ENCODE assay signal across 15 cellular contexts in genomic region chr9:93193978-93194377, GRCh38. TPM values are rescaled to one million over a fixed set of nuclear protein-coding genes. Genes with fewer than 3 reads are reported as not detected.
DNase-seq lines count a peak whose midpoint lies in the region; ATAC-seq and TF ChIP-seq lines count a peak whose summit lies in the region.
"Had no signal": no experiment of that assay in that cellular context is flagged by ENCODE, and none has a peak within 500 bp of the region (broad histone marks: within the 10 kb centered on the region; RNA-seq: fewer than 3 reads in every experiment).

No MANE protein-coding gene starts in this region.

- DNase-seq in SK-N-MC (ENCODE audit: low read depth, low spot score) (no peak), stomach (no peak), esophagus squamous epithelium (lab: John Stamatoyannopoulos, UW) (no peak), Peyer's patch (no peak), RKO (ENCODE audit: low spot score) (no peak)
- DNase-seq: ACHN; GOT3; KBM-7; NCI-H446 treated with DMSO at 0.1 percent for 48 hours; NK-92 treated with Interleukin-12 subunit alpha and Interleukin-12 subunit beta, amount 100 ng/mL, for 24 hours; SHP77 treated with DMSO at 0.1 percent for 48 hours had no signal

- H3K27ac Mint-ChIP-seq in brain, result peak overlapping the region; percentile 4 to 92 (median 61)

- H3K9me3 Mint-ChIP-seq in brain, result peaks cover 0 to 8% (median 3%) of the 10 kb centered on the region in 5 experiments

- TF ChIP-seq POLR2A in stomach (IDR thresholded peaks at IDR 0.05) (no peak), esophagus squamous epithelium (IDR thresholded peaks at IDR 0.05) (no peak), Peyer's patch (IDR thresholded peaks at IDR 0.05) (no peak)

- TF ChIP-seq CTCF in brain (conservative IDR thresholded peaks at IDR 0.05) (no peak), stomach (IDR thresholded peaks at IDR 0.05) (no peak), esophagus squamous epithelium (IDR thresholded peaks at IDR 0.05) (no peak), Peyer's patch (IDR thresholded peaks at IDR 0.05) (no peak)

- no peak overlapping the region for H3K9ac ChIP-seq in SK-N-MC (ENCODE audit: insufficient read length)
- peak overlapping the region in 1 of 2 donors; percentile 1 for H3K9ac ChIP-seq in mucosa of rectum (ENCODE audit: low read depth in 1 of 2, low read length in 2 of 2)

- H3K36me3 ChIP-seq in SK-N-MC (ENCODE audit: insufficient read depth, low read length) (no peaks in the 10 kb centered on the region), mucosa of rectum (ENCODE audit: control insufficient read depth in 2 of 2, insufficient read depth in 2 of 2, low read length in 2 of 2) (peaks cover 0 to 3% of the 10 kb centered on the region in 2 donors), stomach (no peaks in the 10 kb centered on the region), esophagus squamous epithelium (no peaks in the 10 kb centered on the region), Peyer's patch (no peaks in the 10 kb centered on the region)

- no peaks in the 10 kb centered on the region for H3K27me3 Mint-ChIP-seq in brain

- peaks cover 75% of the 10 kb centered on the region for H3K4me1 Mint-ChIP-seq in brain

- peak overlapping the region in 4 of 5 experiments; percentile 3 to 67 (median 22) for H3K4me3 Mint-ChIP-seq in brain

- WGBS in stomach, 5 donors, result 41 to 66% (median 55%) methylated on average over 2 of the region's 2 CpGs
- 59 to 76% methylated on average over 2 of the region's 2 CpGs for WGBS in esophagus squamous epithelium, 2 donors

- H3K9me3 ChIP-seq in SK-N-MC (ENCODE audit: low read depth, low read length), result no peaks in the 10 kb centered on the region
- no peaks in the 10 kb centered on the region for H3K9me3 ChIP-seq in mucosa of rectum (ENCODE audit: control insufficient read depth in 2 of 2, low read length in 2 of 2)
- no peaks in the 10 kb centered on the region for H3K9me3 ChIP-seq in stomach
- H3K9me3 ChIP-seq in esophagus squamous epithelium, result no peaks in the 10 kb centered on the region
- peaks cover 0 to 3% (median 0%) of the 10 kb centered on the region in 4 donors for H3K9me3 ChIP-seq in Peyer's patch

- intact Hi-C loops in stomach (cut with DNase I; ENCODE audit: low total_unique reads) (no loop called here), esophagus squamous epithelium (cut with DNase I) (no loop called here)

- peak overlapping the region; percentile 54; the same call in 1 of the 2 replicates for H3K27ac ChIP-seq in SK-N-MC
- H3K27ac ChIP-seq in mucosa of rectum (ENCODE audit: low read depth in 2 of 2, low read length in 2 of 2), result peak overlapping the region; percentile 29 to 68
- peak overlapping the region in 3 of 5 donors; percentile 23 to 43 (median 42) for H3K27ac ChIP-seq in stomach
- no peak overlapping the region for H3K27ac ChIP-seq in esophagus squamous epithelium
- peak overlapping the region in 1 of 4 donors; percentile 27 for H3K27ac ChIP-seq in Peyer's patch

- TF ChIP-seq EP300 in stomach (IDR thresholded peaks at IDR 0.05), result no peak

- no peaks in the 10 kb centered on the region for H3K27me3 ChIP-seq in mucosa of rectum (ENCODE audit: control insufficient read depth in 2 of 2, insufficient read depth in 2 of 2, low read length in 2 of 2)
- no peaks in the 10 kb centered on the region for H3K27me3 ChIP-seq in stomach
- no peaks in the 10 kb centered on the region for H3K27me3 ChIP-seq in esophagus squamous epithelium
- no peaks in the 10 kb centered on the region for H3K27me3 ChIP-seq in Peyer's patch

- H3K4me1 ChIP-seq in mucosa of rectum (ENCODE audit: control insufficient read depth in 2 of 2, insufficient read depth in 2 of 2, low read length in 2 of 2), result peaks cover 14 to 59% of the 10 kb centered on the region in 2 donors
- H3K4me1 ChIP-seq in stomach, result peaks cover 17 to 59% (median 37%) of the 10 kb centered on the region in 4 donors
- peaks cover 0 to 22% (median 10%) of the 10 kb centered on the region in 3 donors for H3K4me1 ChIP-seq in esophagus squamous epithelium
- peaks cover 0 to 48% (median 0%) of the 10 kb centered on the region in 4 donors for H3K4me1 ChIP-seq in Peyer's patch

- H3K36me3 Mint-ChIP-seq in brain, result peaks cover 28% of the 10 kb centered on the region

- ATAC-seq in HG02938 (IDR thresholded peaks at IDR 0.05; ENCODE audit: unreplicated experiment), result no peak

- no peak overlapping the region for H3K4me3 ChIP-seq in SK-N-MC
- H3K4me3 ChIP-seq in mucosa of rectum (ENCODE audit: low read length in 2 of 2), result no peak overlapping the region
- H3K4me3 ChIP-seq in stomach, result no peak overlapping the region
- H3K4me3 ChIP-seq in esophagus squamous epithelium, result no peak overlapping the region
- H3K4me3 ChIP-seq in Peyer's patch, result no peak overlapping the region

RNA-seq across cellular contexts. Expression of gene WNK2, which starts 10.0 kb away (rescaled TPM):
- polyA plus RNA-seq in brain (ENCODE audit: insufficient read depth, low read depth, low replicate concordance) (70.2 TPM), stomach (10 to 100 TPM in 1 of 3 donors, 1 to 10 TPM in 2; 2.9 to 13.8 (median 8.8) TPM)
- total RNA-seq in stomach (100 to 1,000 TPM in 2 of 5 donors, 10 to 100 TPM in 2, 1 to 10 TPM in 1; 1.2 to 700 (median 33.5) TPM), esophagus squamous epithelium (1 to 10 TPM in 3 of 4 donors, under 1 TPM in 1; 0.40 to 8.8 (median 5.2) TPM), Peyer's patch (100 to 1,000 TPM; 155 to 577 (median 259) TPM)
- total RNA-seq: RPMI7951 had no signal

RNA-seq across cellular contexts. Expression of gene NINJ1, which starts 59.9 kb away (rescaled TPM):
- polyA plus RNA-seq in brain (ENCODE audit: insufficient read depth, low read depth, low replicate concordance) (47.3 TPM), stomach (10 to 100 TPM; 34.2 to 63.3 (median 35.0) TPM)
- total RNA-seq in stomach (100 to 1,000 TPM in 2 of 5 donors, 10 to 100 TPM in 2, 1 to 10 TPM in 1; 9.3 to 153 (median 30.0) TPM), esophagus squamous epithelium (10 to 100 TPM; 12.6 to 61.3 (median 31.4) TPM), Peyer's patch (10 to 100 TPM; 47.0 to 56.8 (median 54.5) TPM)

Comparison
In these comparisons a context has a peak if more than half of its experiments do, and no peak if none do; other contexts are left out.
1. H3K27ac ChIP-seq: peak in SK-N-MC (single experiment), mucosa of rectum (2 of 2) and stomach (3 of 5); none in esophagus squamous epithelium (0 of 4).